2 cellular contexts compared by ENCODE assay signal in genomic region chr11:72737341-72737740, GRCh38.
TF ChIP-seq lines count a peak whose summit lies in the region.

No MANE protein-coding gene starts in this region.

TF ChIP-seq in liver, 16 proteins besides CTCF, POLR2A, EP300 and RAD21:
- TF ChIP-seq REST (IDR thresholded peaks at IDR 0.05) (no peak), NR2F2 (IDR thresholded peaks at IDR 0.05) (no peak), RXRA (IDR thresholded peaks at IDR 0.05) (no peak), HNF4A (conservative IDR thresholded peaks at IDR 0.05) (no peak), HNF4G (IDR thresholded peaks at IDR 0.05) (no peak), FOXA1 (IDR thresholded peaks at IDR 0.05) (no peak), EGR1 (IDR thresholded peaks at IDR 0.05; ENCODE audit: low read depth in 2 of 2) (no peak), TAF1 (conservative IDR thresholded peaks at IDR 0.05) (no peak), YY1 (IDR thresholded peaks at IDR 0.05) (no peak), GABPA (IDR thresholded peaks at IDR 0.05 in 1 of 2, conservative IDR thresholded peaks at IDR 0.05 in 1 of 2) (no peak), ZBTB33 (IDR thresholded peaks at IDR 0.05) (no peak), FOXA2 (IDR thresholded peaks at IDR 0.05) (no peak), SP1 (IDR thresholded peaks at IDR 0.05) (no peak), JUND (IDR thresholded peaks at IDR 0.05) (no peak), MAX (IDR thresholded peaks at IDR 0.05) (no peak)
- TF ChIP-seq, protein P1, sequence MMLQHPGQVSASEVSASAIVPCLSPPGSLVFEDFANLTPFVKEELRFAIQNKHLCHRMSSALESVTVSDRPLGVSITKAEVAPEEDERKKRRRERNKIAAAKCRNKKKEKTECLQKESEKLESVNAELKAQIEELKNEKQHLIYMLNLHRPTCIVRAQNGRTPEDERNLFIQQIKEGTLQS (IDR thresholded peaks at IDR 0.05): no peak

TF ChIP-seq in HepG2, 621 proteins besides CTCF, POLR2A, EP300 and RAD21:
- TF ChIP-seq ZNF331 (CRISPR knock-in tag; IDR thresholded peaks at IDR 0.05) (no peak), ATM (IDR thresholded peaks at IDR 0.05; ENCODE audit: borderline replicate concordance) (no peak), PTBP1 (IDR thresholded peaks at IDR 0.05; ENCODE audit: low read depth, low read length, poor library complexity, severe bottlenecking) (no peak)
